ENCODE assay signal across 14 cellular contexts in genomic region chr17:76445697-76446448, GRCh38. TPM values are rescaled to one million over a fixed set of nuclear protein-coding genes. Genes with fewer than 3 reads are reported as not detected.
A peak's percentile ranks its signal among the peaks of the same experiment; 100 is the strongest.
DNase-seq lines count a peak whose midpoint lies in the region; ATAC-seq, FAIRE-seq and TF ChIP-seq lines count a peak whose summit lies in the region.
"Had no signal": no experiment of that assay in that cellular context is flagged by ENCODE, and none has a peak within 500 bp of the region (broad histone marks: within the 10 kb centered on the region; RNA-seq: fewer than 3 reads in every experiment).

No MANE protein-coding gene starts in this region.

- H2AFZ ChIP-seq in astrocyte (ENCODE audit: low read depth, low read length) (no peak overlapping the region), hepatocyte (no peak overlapping the region)

- DNase-seq in stimulated activated naive CD8-positive, alpha-beta T cell treated with anti-CD3 and anti-CD28 coated beads, Interleukin-15, amount 100 ng/mL, for 72 hours = no peak
- DNase-seq in stimulated activated naive CD8-positive, alpha-beta T cell treated with anti-CD3 and anti-CD28 coated beads, Interleukin-15, Interleukin-2, amounts not matched to agents 100 U/mL and 50 U/mL, for 24 hours = no peak
- DNase-seq in astrocyte (ENCODE audit: low read depth) = no peak
- DNase-seq in hepatocyte (ENCODE audit: low spot score) = no peak
- DNase-seq in type B pancreatic cell (ENCODE audit: extremely low spot score, unreplicated experiment) = no peak
- no peak for DNase-seq in ecto neural progenitor cell (ENCODE audit: low spot score)
- DNase-seq: activated CD4-positive, alpha-beta T cell treated with anti-CD3 and anti-CD28 coated beads, Interleukin-2, amount 50 U/mL, for 1 hour; effector memory CD8-positive, alpha-beta T cell; naive B cell; NCI-H1417; NCI-H774 had no signal

- TF ChIP-seq CTCF in astrocyte (IDR thresholded peaks at IDR 0.05; ENCODE audit: insufficient read depth, low read depth, low read length) (no peak), hepatocyte (IDR thresholded peaks at IDR 0.05; ENCODE audit: poor library complexity) (no peak), type B pancreatic cell (conservative IDR thresholded peaks at IDR 0.05) (no peak)

- WGBS in hepatocyte (ENCODE audit: low lambda C conversion rate, missing lambda C conversion rate) = 62% methylated on average over 10 of the region's 10 CpGs

- no peak for FAIRE-seq in astrocyte (lab: Jason Lieb, UNC)

- ATAC-seq in stimulated activated naive CD8-positive, alpha-beta T cell treated with anti-CD3 and anti-CD28 coated beads, Interleukin-15, amount 100 ng/mL, for 72 hours = no peak
- ATAC-seq in stimulated activated naive CD8-positive, alpha-beta T cell treated with anti-CD3 and anti-CD28 coated beads, Interleukin-15, Interleukin-2, amounts not matched to agents 100 U/mL and 50 U/mL, for 24 hours = no peak
- ATAC-seq in HG02623 (IDR thresholded peaks at IDR 0.05; ENCODE audit: unreplicated experiment) (no peak), HG02642 (IDR thresholded peaks at IDR 0.05; ENCODE audit: poor library complexity, unreplicated experiment) (no peak)
- ATAC-seq: effector memory CD8-positive, alpha-beta T cell had no signal

- no peaks in the 10 kb centered on the region for H3K27me3 ChIP-seq in astrocyte (ENCODE audit: insufficient read depth, low read length)
- no peaks in the 10 kb centered on the region for H3K27me3 ChIP-seq in hepatocyte

- no peak overlapping the region for H3K4me3 Mint-ChIP-seq in stimulated activated naive CD8-positive, alpha-beta T cell treated with anti-CD3 and anti-CD28 coated beads, Interleukin-15, amount 100 ng/mL, for 72 hours
- peak overlapping the region; percentile 69 for H3K4me3 Mint-ChIP-seq in astrocyte (ENCODE audit: unreplicated experiment)
- peak overlapping the region; percentile 7 for H3K4me3 Mint-ChIP-seq in type B pancreatic cell
- H3K4me3 Mint-ChIP-seq: activated naive CD8-positive, alpha-beta T cell; effector memory CD8-positive, alpha-beta T cell had no signal

- H3K36me3 Mint-ChIP-seq in astrocyte (ENCODE audit: low read depth, unreplicated experiment) (peaks cover 2% of the 10 kb centered on the region), type B pancreatic cell (peaks cover 7% of the 10 kb centered on the region)
- H3K36me3 Mint-ChIP-seq: naive B cell had no signal

- H3K27ac ChIP-seq in astrocyte (ENCODE audit: low read depth, low read length) (peak overlapping the region; percentile 60), hepatocyte (peak overlapping the region; percentile 18)

- no peaks in the 10 kb centered on the region for H3K9me2 ChIP-seq in hepatocyte (replicated peaks; ENCODE audit: insufficient read depth)

- H3K79me2 ChIP-seq in astrocyte (ENCODE audit: insufficient read depth, low read length) (peaks cover 97% of the 10 kb centered on the region), hepatocyte (peaks cover 97% of the 10 kb centered on the region)

- H3K4me2 ChIP-seq in astrocyte (ENCODE audit: low read length) (peak overlapping the region; percentile 78), hepatocyte (peak overlapping the region; percentile 43)

- H3K27ac Mint-ChIP-seq in stimulated activated naive CD8-positive, alpha-beta T cell treated with anti-CD3 and anti-CD28 coated beads, Interleukin-15, amount 100 ng/mL, for 72 hours = peak overlapping the region; percentile 3 to 7
- H3K27ac Mint-ChIP-seq in astrocyte (ENCODE audit: unreplicated experiment) = peak overlapping the region; percentile 81
- peak overlapping the region; percentile 70 for H3K27ac Mint-ChIP-seq in type B pancreatic cell
- H3K27ac Mint-ChIP-seq: activated naive CD8-positive, alpha-beta T cell had no signal

- peak overlapping the region; percentile 49 for H3K9ac ChIP-seq in astrocyte (ENCODE audit: low read length)

- no peaks in the 10 kb centered on the region for H3K9me3 Mint-ChIP-seq in stimulated activated naive CD8-positive, alpha-beta T cell treated with anti-CD3 and anti-CD28 coated beads, Interleukin-15, amount 100 ng/mL, for 72 hours
- H3K9me3 Mint-ChIP-seq in astrocyte (ENCODE audit: unreplicated experiment) (no peaks in the 10 kb centered on the region), type B pancreatic cell (no peaks in the 10 kb centered on the region)
- H3K9me3 Mint-ChIP-seq: effector memory CD8-positive, alpha-beta T cell; naive B cell had no signal

- peaks cover 96% of the 10 kb centered on the region for H3K4me1 Mint-ChIP-seq in stimulated activated naive CD8-positive, alpha-beta T cell treated with anti-CD3 and anti-CD28 coated beads, Interleukin-15, amount 100 ng/mL, for 72 hours
- H3K4me1 Mint-ChIP-seq in astrocyte (ENCODE audit: low read depth, unreplicated experiment) = peaks cover 68% of the 10 kb centered on the region
- H3K4me1 Mint-ChIP-seq in type B pancreatic cell (ENCODE audit: unreplicated experiment) = peaks cover 80% of the 10 kb centered on the region

- H3K27me3 Mint-ChIP-seq in stimulated activated naive CD8-positive, alpha-beta T cell treated with anti-CD3 and anti-CD28 coated beads, Interleukin-15, amount 100 ng/mL, for 72 hours = no peaks in the 10 kb centered on the region
- H3K27me3 Mint-ChIP-seq in astrocyte (ENCODE audit: low read depth, unreplicated experiment) = no peaks in the 10 kb centered on the region
- no peaks in the 10 kb centered on the region for H3K27me3 Mint-ChIP-seq in type B pancreatic cell
- H3K27me3 Mint-ChIP-seq: activated naive CD8-positive, alpha-beta T cell; effector memory CD8-positive, alpha-beta T cell; naive B cell had no signal

- H4K20me1 ChIP-seq in astrocyte (ENCODE audit: insufficient read depth, low read length) (peaks cover 94% of the 10 kb centered on the region), hepatocyte (ENCODE audit: insufficient read depth, poor library complexity, severe bottlenecking) (peaks cover 44% of the 10 kb centered on the region)

- peaks cover 49% of the 10 kb centered on the region for H3K4me1 ChIP-seq in astrocyte (ENCODE audit: insufficient read depth, low read length)
- H3K4me1 ChIP-seq in hepatocyte (ENCODE audit: insufficient read depth) = peaks cover 19% of the 10 kb centered on the region

- no peaks in the 10 kb centered on the region for H3K9me3 ChIP-seq in astrocyte (ENCODE audit: insufficient read depth, low read depth, low read length)
- no peaks in the 10 kb centered on the region for H3K9me3 ChIP-seq in hepatocyte (ENCODE audit: low read depth)

- H3K4me3 ChIP-seq in astrocyte (ENCODE audit: insufficient read depth, low read depth, low read length) (peak overlapping the region; percentile 45), hepatocyte (no peak overlapping the region)

- H3K36me3 ChIP-seq in astrocyte (ENCODE audit: insufficient read depth, low read length) (no peaks in the 10 kb centered on the region), hepatocyte (replicated peaks; ENCODE audit: insufficient read depth, low read depth) (no peaks in the 10 kb centered on the region)

RNA-seq across cellular contexts. Expression of gene UBE2O, which starts 7.1 kb away (rescaled TPM):
- total RNA-seq in astrocyte (25.8 and 26.0 TPM in 2 replicates), hepatocyte (14.6 and 15.2 TPM in 2 replicates), type B pancreatic cell (ENCODE audit: low replicate concordance) (38.5 and 51.5 TPM in 2 replicates)
- 9.7 and 12.5 TPM in 2 replicates for polyA plus RNA-seq in hepatocyte

RNA-seq across cellular contexts. Expression of gene AANAT, which starts 21.5 kb away (rescaled TPM):
- total RNA-seq in astrocyte = 0.19 TPM in 1 of 2 replicates, not detected in the other
- total RNA-seq in hepatocyte = 0.84 TPM in 1 of 2 replicates, not detected in the other
- polyA plus RNA-seq in hepatocyte = 0.92 TPM in 1 of 2 replicates, not detected in the other
- total RNA-seq in type B pancreatic cell (ENCODE audit: low replicate concordance) = not detected in 2 replicates

RNA-seq across cellular contexts. Expression of gene RHBDF2, which starts 55.4 kb away (rescaled TPM):
- total RNA-seq in astrocyte (27.0 and 30.7 TPM in 2 replicates), hepatocyte (4.9 and 5.5 TPM in 2 replicates), type B pancreatic cell (ENCODE audit: low replicate concordance) (12.3 and 17.2 TPM in 2 replicates)
- polyA plus RNA-seq in hepatocyte = 11.0 and 11.7 TPM in 2 replicates

Comparison
In these comparisons a context has a peak if more than half of its experiments do, and no peak if none do; other contexts are left out.
1. H3K27ac Mint-ChIP-seq: peak in every context shown above with its lines; median percentile 81 in astrocyte; 70 in type B pancreatic cell; 5 in stimulated activated naive CD8-positive, alpha-beta T cell treated with anti-CD3 and anti-CD28 coated beads, Interleukin-15, amount 100 ng/mL, for 72 hours.
2. H3K4me3 Mint-ChIP-seq: peak in astrocyte (single experiment) and type B pancreatic cell (single experiment); none in stimulated activated naive CD8-positive, alpha-beta T cell treated with anti-CD3 and anti-CD28 coated beads, Interleukin-15, amount 100 ng/mL, for 72 hours (0 of 2).